In genomic region chr19:43432866-43433673, GRCh38 we compare ENCODE assay signal across 8 cellular contexts.
A peak's percentile ranks its signal among the peaks of the same experiment; 100 is the strongest.
DNase-seq lines count a peak whose midpoint lies in the region; ATAC-seq, FAIRE-seq and TF ChIP-seq lines count a peak whose summit lies in the region.

No MANE protein-coding gene starts in this region.

- H3K27me3 Mint-ChIP-seq in memory B cell = peaks cover 2% of the 10 kb centered on the region

- no peaks in the 10 kb centered on the region for H3K36me3 Mint-ChIP-seq in memory B cell

- POLR2A ChIA-PET in AG04449 (lab: Yijun Ruan, JAX) = interaction anchor here (0.6 kb wide), 1 partner anchor 71 kb away, joined by 3 read pairs; no protein-coding TSS in a partner anchor

- H3K4me3 ChIP-seq in AG04449 (ENCODE audit: low read depth, low read length) = no peak overlapping the region
- no peak overlapping the region for H3K4me3 ChIP-seq in choroid plexus epithelial cell (ENCODE audit: low read depth, low read length)

- peak; percentile 76 for ATAC-seq in memory B cell (ENCODE audit: low read depth)

- CTCF ChIA-PET in AG04449 (lab: Yijun Ruan, JAX) = interaction anchor here (0.7 to 7.6 kb wide), 30 partner anchors 9 to 377 kb away, joined by 3 to 67 read pairs (median 4); partner anchors contain the start of genes PHLDB3 and ZNF575

- peaks cover 2% of the 10 kb centered on the region for H3K9me3 Mint-ChIP-seq in memory B cell

- FAIRE-seq in GM18507 (lab: Jason Lieb, UNC) = peak; percentile 73

- TF ChIP-seq CTCF in AG04449 (IDR thresholded peaks at IDR 0.05; ENCODE audit: insufficient read depth, low read length, missing control alignments) (peak; percentile 93), choroid plexus epithelial cell (conservative IDR thresholded peaks at IDR 0.05; ENCODE audit: low read depth, low read length) (peak; percentile 94)

- H3K4me3 Mint-ChIP-seq in memory B cell = no peak overlapping the region

- H3K4me1 Mint-ChIP-seq in memory B cell = peaks cover 18% of the 10 kb centered on the region

- DNase-seq in AG04449 (ENCODE audit: low read depth, low spot score) (no peak), GM18507 (ENCODE audit: extremely low spot score, insufficient read length, low read depth) (peak; percentile 29), NCI-H2196 treated with DMSO at 0.1 percent for 48 hours (lab: John Stamatoyannopoulos, UW; ENCODE audit: unreplicated experiment) (peak; percentile 19), choroid plexus epithelial cell (ENCODE audit: low read depth) (peak; percentile 70), memory B cell (ENCODE audit: low spot score in 2 of 2) (peak; percentile 53 to 63), hippocampal formation (lab: John Stamatoyannopoulos, UW) (no peak)
- DNase-seq in activated CD4-positive, alpha-beta T cell treated with anti-CD3 and anti-CD28 coated beads for 4 hours = peak; percentile 70 to 72
- DNase-seq in stimulated activated CD8-positive, alpha-beta memory T cell treated with anti-CD3 and anti-CD28 coated beads, Interleukin-4, amount 100 ng/mL, for 48 hours = peak; percentile 76

- H3K27ac Mint-ChIP-seq in memory B cell = no peak overlapping the region

Comparison
In these comparisons a context has a peak if more than half of its experiments do, and no peak if none do; other contexts are left out.
1. DNase-seq: peak in GM18507 (single experiment), NCI-H2196 treated with DMSO at 0.1 percent for 48 hours (single experiment), activated CD4-positive, alpha-beta T cell treated with anti-CD3 and anti-CD28 coated beads for 4 hours (2 of 2), choroid plexus epithelial cell (single experiment), memory B cell (2 of 2) and stimulated activated CD8-positive, alpha-beta memory T cell treated with anti-CD3 and anti-CD28 coated beads, Interleukin-4, amount 100 ng/mL, for 48 hours (single experiment); none in AG04449 (single experiment) and hippocampal formation (0 of 2).